Comparison of ENCODE assay signal across 1 cellular context in the genomic region with DNA sequence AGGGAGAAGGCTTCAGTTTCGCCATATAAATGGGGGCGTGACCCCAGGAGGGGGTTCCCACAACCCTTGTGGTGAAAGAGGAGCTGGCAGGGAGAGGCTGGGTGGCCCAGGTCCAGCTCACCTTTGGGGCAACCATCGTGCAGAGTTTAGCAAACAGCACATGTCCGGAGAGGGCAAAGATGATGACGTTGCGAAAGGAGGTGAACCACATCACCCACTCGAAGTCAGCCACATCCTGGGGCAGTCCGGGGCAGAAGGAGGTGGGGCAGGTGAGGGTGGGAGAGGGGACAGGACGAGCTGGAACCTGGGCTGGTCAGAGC.
A peak's percentile ranks its signal among the peaks of the same experiment; 100 is the strongest.
TF ChIP-seq lines count a peak whose summit lies in the region.

No MANE protein-coding gene starts in this region.

TF ChIP-seq in K562, 482 proteins besides CTCF, POLR2A, EP300 and RAD21:
- TF ChIP-seq KAT2B (IDR thresholded peaks at IDR 0.05; ENCODE audit: low read depth, low read length) (no peak), HINFP (tag; conservative IDR thresholded peaks at IDR 0.05; ENCODE audit: low read depth) (no peak), ZNF75A (CRISPR knock-in tag; IDR thresholded peaks at IDR 0.05) (no peak), SP2 (IDR thresholded peaks at IDR 0.05; ENCODE audit: extremely low read depth, low read depth, low read length, poor library complexity, severe bottlenecking) (no peak), ZNF316 (IDR thresholded peaks at IDR 0.05) (peak; percentile 25; the same call in 1 of the 2 replicates)
- TF ChIP-seq, protein P1, sequence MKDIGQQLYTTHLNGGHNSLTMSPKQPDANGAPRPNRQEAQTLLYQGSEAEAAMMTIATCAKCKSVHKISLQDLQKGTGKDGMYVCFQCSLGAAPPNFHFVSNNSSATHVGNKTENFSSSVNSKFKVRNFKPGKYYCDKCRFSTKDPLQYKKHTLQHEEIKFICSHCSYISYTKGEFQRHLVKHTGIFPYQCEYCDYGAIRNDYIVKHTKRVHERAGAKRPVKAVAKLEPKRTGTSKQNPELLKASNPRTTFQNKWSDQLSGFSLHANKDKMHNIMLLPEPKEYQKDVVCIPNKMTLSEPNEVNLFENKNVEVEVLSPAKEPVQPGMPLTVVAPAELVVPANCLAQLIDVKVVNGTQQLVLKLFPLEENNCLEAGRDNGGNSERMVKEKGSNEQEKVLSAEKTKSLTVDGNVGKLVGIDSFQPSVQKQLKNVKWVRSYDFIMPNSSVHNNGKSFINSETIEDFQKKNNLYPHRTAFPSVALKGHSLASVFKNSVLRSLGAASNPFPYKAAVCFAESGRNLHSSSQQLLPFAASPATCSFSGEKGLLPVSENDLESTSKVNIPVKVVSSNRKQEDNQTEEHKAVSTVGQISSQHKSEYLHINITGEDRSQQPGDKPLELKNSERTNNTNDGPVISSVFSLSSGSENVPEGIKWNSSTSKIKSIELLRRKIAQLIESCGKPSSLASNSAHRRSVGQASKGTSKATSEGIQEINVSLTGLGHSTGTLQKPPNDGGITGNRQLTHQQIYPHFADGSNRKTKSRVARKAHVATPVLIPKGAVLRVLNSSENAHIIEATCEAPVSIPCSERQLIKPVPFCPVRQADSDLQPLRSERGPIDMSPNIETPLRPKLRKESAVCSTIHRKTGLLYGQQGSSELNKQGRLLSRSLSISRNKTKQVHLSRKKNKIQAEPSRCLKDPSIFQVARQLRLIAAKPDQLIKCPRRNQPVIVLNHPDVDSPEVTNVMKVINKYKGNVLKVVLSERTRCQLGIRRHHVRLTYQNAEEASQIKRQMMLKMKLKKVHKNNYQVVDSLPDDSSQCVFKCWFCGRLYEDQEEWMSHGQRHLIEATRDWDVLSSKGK (CRISPR knock-in tag; IDR thresholded peaks at IDR 0.05): no peak
- TF ChIP-seq, protein P2, sequence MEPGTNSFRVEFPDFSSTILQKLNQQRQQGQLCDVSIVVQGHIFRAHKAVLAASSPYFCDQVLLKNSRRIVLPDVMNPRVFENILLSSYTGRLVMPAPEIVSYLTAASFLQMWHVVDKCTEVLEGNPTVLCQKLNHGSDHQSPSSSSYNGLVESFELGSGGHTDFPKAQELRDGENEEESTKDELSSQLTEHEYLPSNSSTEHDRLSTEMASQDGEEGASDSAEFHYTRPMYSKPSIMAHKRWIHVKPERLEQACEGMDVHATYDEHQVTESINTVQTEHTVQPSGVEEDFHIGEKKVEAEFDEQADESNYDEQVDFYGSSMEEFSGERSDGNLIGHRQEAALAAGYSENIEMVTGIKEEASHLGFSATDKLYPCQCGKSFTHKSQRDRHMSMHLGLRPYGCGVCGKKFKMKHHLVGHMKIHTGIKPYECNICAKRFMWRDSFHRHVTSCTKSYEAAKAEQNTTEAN (CRISPR knock-in tag; IDR thresholded peaks at IDR 0.05): no peak
